ENCODE assay signal across 8 cellular contexts in genomic region chr2:64644240-64645013, GRCh38. TPM values are rescaled to one million over a fixed set of nuclear protein-coding genes. Genes with fewer than 3 reads are reported as not detected.
DNase-seq lines count a peak whose midpoint lies in the region; FAIRE-seq and TF ChIP-seq lines count a peak whose summit lies in the region.

No MANE protein-coding gene starts in this region.

- H3K36me3 ChIP-seq in GM06990 (ENCODE audit: control insufficient read depth, insufficient read depth, low read length), result no peaks in the 10 kb centered on the region
- H3K36me3 ChIP-seq in GM23248 (ENCODE audit: low read depth), result no peaks in the 10 kb centered on the region
- H3K36me3 ChIP-seq in KMS-11 (ENCODE audit: insufficient read depth), result no peaks in the 10 kb centered on the region
- no peaks in the 10 kb centered on the region for H3K36me3 ChIP-seq in kidney (ENCODE audit: control insufficient read depth in 1 of 2, insufficient read depth in 2 of 2, low read length in 2 of 2)

- intact Hi-C loops in kidney (cut with DNase I), result loop anchor here (5.0 kb wide), 1 partner anchor 223 kb away; no protein-coding TSS in a partner anchor

- in situ Hi-C loops in GM23248 (cut with MboI), result no loop called here

- H3K4me1 ChIP-seq in GM23248 (ENCODE audit: insufficient read depth) (peaks cover 79% of the 10 kb centered on the region), KMS-11 (ENCODE audit: low read depth, poor library complexity, severe bottlenecking) (peaks cover 92% of the 10 kb centered on the region), kidney (ENCODE audit: control insufficient read depth in 1 of 2, insufficient read depth in 1 of 2, low read depth in 1 of 2, low read length in 2 of 2) (peaks cover 23 to 25% of the 10 kb centered on the region in 2 donors)

- H3K9me2 ChIP-seq in GM23248 (ENCODE audit: insufficient read depth), result no peaks in the 10 kb centered on the region

- peak overlapping the region; percentile 95 for H3K27ac ChIP-seq in GM23248
- peak overlapping the region; percentile 85 for H3K27ac ChIP-seq in KMS-11
- H3K27ac ChIP-seq in kidney (ENCODE audit: low read depth in 2 of 2, low read length in 2 of 2), result peak overlapping the region; percentile 86 to 92

- H3K9ac ChIP-seq in GM23248 (peak overlapping the region; percentile 86), KMS-11 (peak overlapping the region; percentile 69), kidney (ENCODE audit: low read length in 2 of 2) (peak overlapping the region; percentile 69 to 85)

- peaks cover 11% of the 10 kb centered on the region for H3K36me3 Mint-ChIP-seq in T-helper 1 cell treated with Interleukin-12 subunit alpha and Interleukin-12 subunit beta and Interleukin-4 antibody, amounts not matched to agents 30 μg/mL and 1 μg/mL, for 36 hours (ENCODE audit: low read depth)

- H3K79me2 ChIP-seq in GM23248 (ENCODE audit: insufficient read depth) (peaks cover 100% of the 10 kb centered on the region), KMS-11 (ENCODE audit: insufficient read depth, low read depth) (peaks cover 100% of the 10 kb centered on the region)

- no peaks in the 10 kb centered on the region for H3K27me3 Mint-ChIP-seq in T-helper 1 cell treated with Interleukin-12 subunit alpha and Interleukin-12 subunit beta and Interleukin-4 antibody, amounts not matched to agents 30 μg/mL and 1 μg/mL, for 36 hours (ENCODE audit: low read depth)

- DNase-seq in GM06990 (ENCODE audit: extremely low read depth, insufficient read length), result peak; percentile 75
- DNase-seq in GM23248, result peak; percentile 90
- DNase-seq in cerebellar cortex (ENCODE audit: low spot score), result peak; percentile 74
- peak; percentile 92 for DNase-seq in kidney
- peak; percentile 44 to 61 for DNase-seq in stimulated activated CD4-positive, alpha-beta T cell treated with anti-CD3 and anti-CD28 coated beads, Interleukin-2, amount 100 ng/mL, for 24 hours
- no peak for DNase-seq in NCI-H2029 (lab: John Stamatoyannopoulos, UW)

- WGBS in GM23248 (ENCODE audit: low coverage in 1 of 2, low lambda C conversion rate in 2 of 2, missing lambda C conversion rate in 2 of 2), 2 experiments, result 1 to 2% methylated on average over 18 of the region's 18 CpGs

- no peak for FAIRE-seq in kidney (lab: Jason Lieb, UNC)

- H3K4me1 Mint-ChIP-seq in T-helper 1 cell treated with Interleukin-12 subunit alpha and Interleukin-12 subunit beta and Interleukin-4 antibody, amounts not matched to agents 30 μg/mL and 1 μg/mL, for 36 hours (ENCODE audit: low read depth), result peaks cover 69% of the 10 kb centered on the region

- H3K4me3 ChIP-seq in GM06990 (replicated peaks; ENCODE audit: low read depth, low read length) (peak overlapping the region; percentile 72), GM23248 (peak overlapping the region; percentile 71), KMS-11 (IDR thresholded peaks at IDR 0.05; ENCODE audit: insufficient read depth, low read depth, low read length) (peak overlapping the region; percentile 96), kidney (ENCODE audit: low read length in 2 of 2) (peak overlapping the region; percentile 55 to 67)

- H2AFZ ChIP-seq in GM23248, result peak overlapping the region; percentile 38
- peak overlapping the region; percentile 41; the same call in 1 of the 2 replicates for H2AFZ ChIP-seq in KMS-11 (ENCODE audit: low read depth)

- no peaks in the 10 kb centered on the region for H3K9me3 Mint-ChIP-seq in T-helper 1 cell treated with Interleukin-12 subunit alpha and Interleukin-12 subunit beta and Interleukin-4 antibody, amounts not matched to agents 30 μg/mL and 1 μg/mL, for 36 hours

- H3K27me3 ChIP-seq in GM06990 (replicated peaks; ENCODE audit: control insufficient read depth, insufficient read depth, low read length) (no peaks in the 10 kb centered on the region), GM23248 (replicated peaks; ENCODE audit: insufficient read depth) (no peaks in the 10 kb centered on the region), KMS-11 (ENCODE audit: insufficient read depth, low read depth) (no peaks in the 10 kb centered on the region)

- H3K4me2 ChIP-seq in GM23248 (ENCODE audit: unreplicated experiment) (peak overlapping the region; percentile 92), KMS-11 (peak overlapping the region; percentile 90)

- H3F3A ChIP-seq in GM23248 (ENCODE audit: insufficient read depth), result peaks cover 53% of the 10 kb centered on the region

- H3K9me3 ChIP-seq in GM23248 (ENCODE audit: low read depth) (no peaks in the 10 kb centered on the region), kidney (ENCODE audit: control insufficient read depth in 1 of 2, low read length in 2 of 2) (no peaks in the 10 kb centered on the region)

- H3K4me3 Mint-ChIP-seq in T-helper 1 cell treated with Interleukin-12 subunit alpha and Interleukin-12 subunit beta and Interleukin-4 antibody, amounts not matched to agents 30 μg/mL and 1 μg/mL, for 36 hours, result peak overlapping the region; percentile 89

- H4K20me1 ChIP-seq in GM23248 (ENCODE audit: insufficient read depth), result peaks cover 27% of the 10 kb centered on the region; the same call in 1 of the 2 replicates
- no peaks in the 10 kb centered on the region for H4K20me1 ChIP-seq in KMS-11 (ENCODE audit: insufficient read depth)

- peak overlapping the region; percentile 91 for H3K27ac Mint-ChIP-seq in T-helper 1 cell treated with Interleukin-12 subunit alpha and Interleukin-12 subunit beta and Interleukin-4 antibody, amounts not matched to agents 30 μg/mL and 1 μg/mL, for 36 hours

- TF ChIP-seq CTCF in GM06990 (IDR thresholded peaks at IDR 0.05; ENCODE audit: insufficient read depth, low read length, poor library complexity, severe bottlenecking) (no peak), KMS-11 (conservative IDR thresholded peaks at IDR 0.05; ENCODE audit: low read depth, low read length) (no peak; the same call in 1 of the 2 replicates), kidney (IDR thresholded peaks at IDR 0.05; ENCODE audit: borderline replicate concordance, extremely low read depth, insufficient read depth) (no peak)

RNA-seq across cellular contexts. Expression of gene SERTAD2, which starts 9.3 kb away (rescaled TPM):
- total RNA-seq in GM23248 (2014; rRNA removed; shearing (Covaris generic)), result 18.5 and 21.0 TPM in 2 replicates
- polyA plus RNA-seq in GM23248 (2016; fragmentation: Nextera tagmentation; extraction: Ambion mirVana) (26.8 and 30.0 TPM in 2 replicates), kidney (ENCODE audit: insufficient read depth, low read depth, low replicate concordance) (6.2 TPM)
- total RNA-seq in kidney, result 21.1 TPM
